In the genomic region with DNA sequence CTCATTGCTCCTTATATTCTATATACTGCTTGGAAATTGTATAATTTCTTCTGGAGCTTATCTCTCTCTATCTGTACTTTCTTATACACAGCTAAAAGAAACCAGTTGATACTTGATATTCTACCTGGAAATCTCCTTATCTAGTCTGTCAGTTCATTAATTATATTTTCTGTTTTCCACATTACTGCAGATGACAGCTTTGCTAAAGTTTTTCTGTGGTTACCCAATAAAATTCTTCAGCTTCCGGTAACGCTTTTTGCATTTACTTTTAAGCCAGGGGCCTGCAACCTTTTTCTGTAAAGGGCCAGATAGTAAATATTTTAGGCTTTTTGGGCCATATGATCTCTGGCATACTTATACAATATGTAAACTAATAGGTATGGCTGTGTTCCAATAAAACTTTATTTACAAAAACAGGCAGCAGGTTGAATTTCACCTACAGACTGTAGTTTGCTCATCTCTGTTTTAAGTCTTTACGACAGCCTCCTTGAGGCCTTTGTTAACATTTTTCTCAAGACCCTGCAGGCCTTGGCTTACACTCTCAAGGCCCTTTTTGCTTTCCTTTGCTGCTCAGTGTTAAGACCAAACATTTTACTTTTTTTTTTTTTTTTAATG, we compare ENCODE assay signal across 16 cellular contexts. TPM values are rescaled to one million over a fixed set of nuclear protein-coding genes. Genes with fewer than 3 reads are reported as not detected.
DNase-seq lines count a peak whose midpoint lies in the region; ATAC-seq and TF ChIP-seq lines count a peak whose summit lies in the region.
"Had no signal": no experiment of that assay in that cellular context is flagged by ENCODE, and none has a peak within 500 bp of the region (broad histone marks: within the 10 kb centered on the region; RNA-seq: fewer than 3 reads in every experiment).

No MANE protein-coding gene starts in this region.

- CTCF ChIA-PET in RWPE1 (lab: Yijun Ruan, JAX) = interaction anchor here (0.6 kb wide), 1 partner anchor 69 kb away, joined by 4 read pairs; no protein-coding TSS in a partner anchor
- CTCF ChIA-PET in PC-9 (lab: Charles Lee) = no interaction called here

- H3K9me2 ChIP-seq in GM23338 (ENCODE audit: insufficient read depth) (no peaks in the 10 kb centered on the region), hepatocyte (replicated peaks; ENCODE audit: insufficient read depth) (no peaks in the 10 kb centered on the region), PC-9 (ENCODE audit: insufficient read depth) (no peaks in the 10 kb centered on the region)

- TF ChIP-seq CTCF in GM23338 (conservative IDR thresholded peaks at IDR 0.05; ENCODE audit: low read depth in 2 of 2) = no peak
- no peak for TF ChIP-seq CTCF in RWPE1 (conservative IDR thresholded peaks at IDR 0.05; ENCODE audit: low read depth)
- no peak for TF ChIP-seq CTCF in hepatocyte (IDR thresholded peaks at IDR 0.05; ENCODE audit: poor library complexity)
- TF ChIP-seq CTCF in PC-9 (conservative IDR thresholded peaks at IDR 0.05) = no peak

- no peak overlapping the region for H3K4me3 Mint-ChIP-seq in GM23338
- H3K4me3 Mint-ChIP-seq: H9, IgD-negative memory B cell had no signal

- no peaks in the 10 kb centered on the region for H3K36me3 Mint-ChIP-seq in GM23338 (ENCODE audit: low read depth)

- H3K27ac ChIP-seq in GM23338 (ENCODE audit: low read depth) (no peak overlapping the region), RWPE1 (0 out of 2 replicates have a peak overlapping the region, but pooled peaks have one; percentile 59), hepatocyte (peak overlapping the region; percentile 35), PC-9 (no peak overlapping the region)
- H3K27ac ChIP-seq: A549, C4-2B, SJSA1 had no signal

- no peak overlapping the region for H2AFZ ChIP-seq in GM23338
- no peak overlapping the region for H2AFZ ChIP-seq in hepatocyte
- H2AFZ ChIP-seq in PC-9 = no peak overlapping the region

- H3K9me3 ChIP-seq in hepatocyte (ENCODE audit: low read depth) = no peaks in the 10 kb centered on the region
- H3K9me3 ChIP-seq in PC-9 (ENCODE audit: insufficient read depth, low read depth) = no peaks in the 10 kb centered on the region
- H3K9me3 ChIP-seq: A549, MG63, SJSA1 had no signal

- peaks cover 8% of the 10 kb centered on the region for H3K4me1 ChIP-seq in GM23338 (ENCODE audit: insufficient read depth)
- peaks cover 10% of the 10 kb centered on the region for H3K4me1 ChIP-seq in hepatocyte (ENCODE audit: insufficient read depth)
- no peaks in the 10 kb centered on the region for H3K4me1 ChIP-seq in PC-9 (replicated peaks; ENCODE audit: insufficient read depth)
- H3K4me1 ChIP-seq: SJSA1 had no signal

- DNase-seq in GM23338 (ENCODE audit: low spot score) = no peak
- DNase-seq in KBM-7 = peak; percentile 68
- DNase-seq in RWPE1 (ENCODE audit: low spot score) = no peak
- DNase-seq in hepatocyte (ENCODE audit: low spot score) = no peak
- no peak for DNase-seq in NCI-H446 (lab: John Stamatoyannopoulos, UW)
- no peak for DNase-seq in NCI-H2107 treated with DMSO at 0.1 percent for 48 hours (lab: John Stamatoyannopoulos, UW; ENCODE audit: unreplicated experiment)
- DNase-seq in NCI-H1694 (lab: John Stamatoyannopoulos, UW) = no peak
- DNase-seq in PC-9 = no peak
- DNase-seq: DND-41, H9, MG63, NCI-H1092 treated with DMSO at 0.1 percent for 48 hours had no signal

- H3K27me3 ChIP-seq in GM23338 (ENCODE audit: insufficient read depth) (no peaks in the 10 kb centered on the region), hepatocyte (no peaks in the 10 kb centered on the region), PC-9 (ENCODE audit: insufficient read depth, low read depth) (no peaks in the 10 kb centered on the region)
- H3K27me3 ChIP-seq: MG63, SJSA1 had no signal

- H3K79me2 ChIP-seq in GM23338 (replicated peaks; ENCODE audit: insufficient read depth) (no peaks in the 10 kb centered on the region; the same call in 1 of the 2 replicates), hepatocyte (peaks cover 71% of the 10 kb centered on the region), PC-9 (ENCODE audit: low read depth) (0 out of 2 replicates have a peak, but pooled peaks cover 9% of the 10 kb centered on the region)

- POLR2A ChIA-PET in RWPE1 (lab: Yijun Ruan, JAX; ENCODE audit: low non-redundant PET) (no interaction called here), PC-9 (lab: Charles Lee; ENCODE audit: unreplicated experiment) (no interaction called here)

- H3K9me3 Mint-ChIP-seq in GM23338 = no peaks in the 10 kb centered on the region
- H3K9me3 Mint-ChIP-seq: H9, IgD-negative memory B cell had no signal

- BruUV-seq in PC-9 (replicated peaks; lab: Mats Ljungman, UMichigan) = no TSS peak

- H3K4me1 Mint-ChIP-seq in GM23338 = peaks cover 17% of the 10 kb centered on the region

- no peak for ATAC-seq in GM23338

- no peaks in the 10 kb centered on the region for H3K27me3 Mint-ChIP-seq in GM23338 (ENCODE audit: insufficient read depth, low read depth, poor library complexity)
- H3K27me3 Mint-ChIP-seq: IgD-negative memory B cell had no signal

- no peak overlapping the region for H3K4me2 ChIP-seq in GM23338
- H3K4me2 ChIP-seq in hepatocyte = no peak overlapping the region
- no peak overlapping the region for H3K4me2 ChIP-seq in PC-9
- H3K4me2 ChIP-seq: A549 had no signal

- intact Hi-C loops in PC-9 (cut with micrococcal nuclease; ENCODE audit: unreplicated experiment) = no loop called here

- 55% methylated on average over 3 of the region's 3 CpGs for WGBS in hepatocyte (ENCODE audit: low lambda C conversion rate, missing lambda C conversion rate)

- 0 out of 2 replicates have a peak overlapping the region, but pooled peaks have one; percentile 46 for H3K27ac Mint-ChIP-seq in GM23338
- H3K27ac Mint-ChIP-seq: IgD-negative memory B cell had no signal

- H3K36me3 ChIP-seq in GM23338 (ENCODE audit: insufficient read depth) = no peaks in the 10 kb centered on the region
- no peaks in the 10 kb centered on the region for H3K36me3 ChIP-seq in hepatocyte (replicated peaks; ENCODE audit: insufficient read depth, low read depth)
- no peaks in the 10 kb centered on the region for H3K36me3 ChIP-seq in PC-9 (ENCODE audit: low read depth)
- H3K36me3 ChIP-seq: MG63 had no signal

- in situ Hi-C loops in KBM-7 (cut with MboI; ENCODE audit: low pct_unique_long_range_greater_than_20kb, low sequenced_read_pairs) = no loop called here

- H3K4me3 ChIP-seq in GM23338 (no peak overlapping the region), hepatocyte (no peak overlapping the region), PC-9 (no peak overlapping the region)
- H3K4me3 ChIP-seq: A549, MG63, SJSA1 had no signal

- no peaks in the 10 kb centered on the region for H3F3A ChIP-seq in GM23338 (replicated peaks; ENCODE audit: low read depth)
- peaks cover 9% of the 10 kb centered on the region; the same call in 1 of the 2 replicates for H3F3A ChIP-seq in PC-9 (ENCODE audit: insufficient read depth, low read depth)

- H4K20me1 ChIP-seq in GM23338 (replicated peaks; ENCODE audit: insufficient read depth) (no peaks in the 10 kb centered on the region), hepatocyte (ENCODE audit: insufficient read depth, poor library complexity, severe bottlenecking) (peaks cover 2% of the 10 kb centered on the region), PC-9 (ENCODE audit: insufficient read depth) (no peaks in the 10 kb centered on the region; the same call in 1 of the 2 replicates)

TF ChIP-seq in GM23338, 12 proteins besides CTCF, POLR2A, EP300 and RAD21 (continues in another document):
- TF ChIP-seq, protein P1, sequence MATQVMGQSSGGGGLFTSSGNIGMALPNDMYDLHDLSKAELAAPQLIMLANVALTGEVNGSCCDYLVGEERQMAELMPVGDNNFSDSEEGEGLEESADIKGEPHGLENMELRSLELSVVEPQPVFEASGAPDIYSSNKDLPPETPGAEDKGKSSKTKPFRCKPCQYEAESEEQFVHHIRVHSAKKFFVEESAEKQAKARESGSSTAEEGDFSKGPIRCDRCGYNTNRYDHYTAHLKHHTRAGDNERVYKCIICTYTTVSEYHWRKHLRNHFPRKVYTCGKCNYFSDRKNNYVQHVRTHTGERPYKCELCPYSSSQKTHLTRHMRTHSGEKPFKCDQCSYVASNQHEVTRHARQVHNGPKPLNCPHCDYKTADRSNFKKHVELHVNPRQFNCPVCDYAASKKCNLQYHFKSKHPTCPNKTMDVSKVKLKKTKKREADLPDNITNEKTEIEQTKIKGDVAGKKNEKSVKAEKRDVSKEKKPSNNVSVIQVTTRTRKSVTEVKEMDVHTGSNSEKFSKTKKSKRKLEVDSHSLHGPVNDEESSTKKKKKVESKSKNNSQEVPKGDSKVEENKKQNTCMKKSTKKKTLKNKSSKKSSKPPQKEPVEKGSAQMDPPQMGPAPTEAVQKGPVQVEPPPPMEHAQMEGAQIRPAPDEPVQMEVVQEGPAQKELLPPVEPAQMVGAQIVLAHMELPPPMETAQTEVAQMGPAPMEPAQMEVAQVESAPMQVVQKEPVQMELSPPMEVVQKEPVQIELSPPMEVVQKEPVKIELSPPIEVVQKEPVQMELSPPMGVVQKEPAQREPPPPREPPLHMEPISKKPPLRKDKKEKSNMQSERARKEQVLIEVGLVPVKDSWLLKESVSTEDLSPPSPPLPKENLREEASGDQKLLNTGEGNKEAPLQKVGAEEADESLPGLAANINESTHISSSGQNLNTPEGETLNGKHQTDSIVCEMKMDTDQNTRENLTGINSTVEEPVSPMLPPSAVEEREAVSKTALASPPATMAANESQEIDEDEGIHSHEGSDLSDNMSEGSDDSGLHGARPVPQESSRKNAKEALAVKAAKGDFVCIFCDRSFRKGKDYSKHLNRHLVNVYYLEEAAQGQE (IDR thresholded peaks at IDR 0.05; ENCODE audit: unreplicated experiment) = no peak
- TF ChIP-seq NANOG (IDR thresholded peaks at IDR 0.05; ENCODE audit: borderline replicate concordance) (no peak), POLR2AphosphoS5 (IDR thresholded peaks at IDR 0.05; ENCODE audit: low read depth) (no peak), ZNF331 (CRISPR knock-in tag; IDR thresholded peaks at IDR 0.05; ENCODE audit: low read depth) (no peak), CREB1 (CRISPR knock-in tag; IDR thresholded peaks at IDR 0.05; ENCODE audit: low read depth) (no peak), EZH2phosphoT487 (IDR thresholded peaks at IDR 0.05; ENCODE audit: unreplicated experiment) (no peak), STAT1 (IDR thresholded peaks at IDR 0.05; ENCODE audit: unreplicated experiment) (no peak)
- TF ChIP-seq, protein P2, sequence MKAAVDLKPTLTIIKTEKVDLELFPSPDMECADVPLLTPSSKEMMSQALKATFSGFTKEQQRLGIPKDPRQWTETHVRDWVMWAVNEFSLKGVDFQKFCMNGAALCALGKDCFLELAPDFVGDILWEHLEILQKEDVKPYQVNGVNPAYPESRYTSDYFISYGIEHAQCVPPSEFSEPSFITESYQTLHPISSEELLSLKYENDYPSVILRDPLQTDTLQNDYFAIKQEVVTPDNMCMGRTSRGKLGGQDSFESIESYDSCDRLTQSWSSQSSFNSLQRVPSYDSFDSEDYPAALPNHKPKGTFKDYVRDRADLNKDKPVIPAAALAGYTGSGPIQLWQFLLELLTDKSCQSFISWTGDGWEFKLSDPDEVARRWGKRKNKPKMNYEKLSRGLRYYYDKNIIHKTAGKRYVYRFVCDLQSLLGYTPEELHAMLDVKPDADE (IDR thresholded peaks at IDR 0.05) = no peak

RNA-seq across cellular contexts. Expression of a gene that starts 48.3 kb away (rescaled TPM):
- total RNA-seq in GM23338 (2014; rRNA removed; shearing (Covaris generic)) = 20.6 and 28.1 TPM in 2 replicates
- 54.0 and 61.0 TPM in 2 replicates for polyA plus RNA-seq in GM23338 (2016; fragmentation: Nextera tagmentation; extraction: Ambion mirVana)
- total RNA-seq in hepatocyte = 24.9 and 26.5 TPM in 2 replicates
- 36.8 and 39.8 TPM in 2 replicates for polyA plus RNA-seq in hepatocyte
- total RNA-seq in PC-9 (2021) = 65.1 and 84.3 TPM in 2 replicates

Comparison
In these comparisons a context has a peak if more than half of its experiments do, and no peak if none do; other contexts are left out.
1. H3K27ac ChIP-seq: peak in RWPE1 (single experiment) and hepatocyte (single experiment); none in GM23338 (single experiment) and PC-9 (single experiment).